Comparison of ENCODE assay signal across 8 cellular contexts in genomic region chr19:54207908-54208783, GRCh38. TPM values are rescaled to one million over a fixed set of nuclear protein-coding genes. Genes with fewer than 3 reads are reported as not detected.
DNase-seq lines count a peak whose midpoint lies in the region; ATAC-seq and TF ChIP-seq lines count a peak whose summit lies in the region.

No MANE protein-coding gene starts in this region.

- H3K9ac ChIP-seq in SK-N-MC (ENCODE audit: insufficient read length): no peak overlapping the region

- TF ChIP-seq CTCF in lower lobe of right lung (IDR thresholded peaks at IDR 0.05): no peak

- H3K27ac ChIP-seq in SK-N-MC (peak overlapping the region; percentile 68; the same call in 1 of the 2 replicates), lower lobe of right lung (peak overlapping the region; percentile 95)

- H3K36me3 ChIP-seq in SK-N-MC (ENCODE audit: insufficient read depth, low read length): peaks cover 53% of the 10 kb centered on the region
- H3K36me3 ChIP-seq in lower lobe of right lung: peaks cover 51% of the 10 kb centered on the region

- H3K4me1 ChIP-seq in lower lobe of right lung: peaks cover 84% of the 10 kb centered on the region

- peaks cover 64% of the 10 kb centered on the region for H3K4me1 Mint-ChIP-seq in central memory CD8-positive, alpha-beta T cell
- peaks cover 58 to 83% of the 10 kb centered on the region in 2 donors for H3K4me1 Mint-ChIP-seq in stimulated activated naive B cell treated with anti-CD40 and anti-IgM and Interleukin-4, amounts not matched to agents 10 μg/mL and 1 μg/mL and 100 μg/mL, for 72 hours

- peak overlapping the region; percentile 50 for H3K4me3 Mint-ChIP-seq in central memory CD8-positive, alpha-beta T cell
- peak overlapping the region; percentile 68 to 82 for H3K4me3 Mint-ChIP-seq in stimulated activated naive B cell treated with anti-CD40 and anti-IgM and Interleukin-4, amounts not matched to agents 10 μg/mL and 1 μg/mL and 100 μg/mL, for 72 hours

- DNase-seq in SK-N-MC (ENCODE audit: low read depth, low spot score) (no peak), lower lobe of right lung (peak; percentile 88), COLO829 (ENCODE audit: low spot score) (no peak), SW 1271 (lab: John Stamatoyannopoulos, UW) (no peak)
- DNase-seq in central memory CD8-positive, alpha-beta T cell (ENCODE audit: low spot score in 2 of 2): no peak
- DNase-seq in stimulated activated naive B cell treated with anti-CD40 and anti-IgM and Interleukin-4, amounts not matched to agents 10 μg/mL and 1 μg/mL and 100 μg/mL, for 72 hours: peak; percentile 81

- H3K9me3 ChIP-seq in SK-N-MC (ENCODE audit: low read depth, low read length) (no peaks in the 10 kb centered on the region), lower lobe of right lung (no peaks in the 10 kb centered on the region)

- H3K4me3 ChIP-seq in SK-N-MC (no peak overlapping the region), lower lobe of right lung (peak overlapping the region; percentile 37)

- no peaks in the 10 kb centered on the region for H3K27me3 Mint-ChIP-seq in central memory CD8-positive, alpha-beta T cell
- H3K27me3 Mint-ChIP-seq in stimulated activated naive B cell treated with anti-CD40 and anti-IgM and Interleukin-4, amounts not matched to agents 10 μg/mL and 1 μg/mL and 100 μg/mL, for 72 hours: no peaks in the 10 kb centered on the region

- no peaks in the 10 kb centered on the region for H3K27me3 ChIP-seq in lower lobe of right lung (ENCODE audit: low read depth)

- peak; percentile 36 for ATAC-seq in GM18502 (IDR thresholded peaks at IDR 0.05; ENCODE audit: poor library complexity, unreplicated experiment)
- ATAC-seq in HG03025 (IDR thresholded peaks at IDR 0.05; ENCODE audit: low FRiP score, unreplicated experiment): peak; percentile 36
- no peak for ATAC-seq in central memory CD8-positive, alpha-beta T cell (replicated peaks; ENCODE audit: extremely low read depth, poor library complexity, severe bottlenecking)
- peak; percentile 75 to 84 for ATAC-seq in lower lobe of right lung
- ATAC-seq in stimulated activated naive B cell treated with anti-CD40 and anti-IgM and Interleukin-4, amounts not matched to agents 10 μg/mL and 1 μg/mL and 100 μg/mL, for 72 hours (replicated peaks): peak; percentile 73 to 78

- intact Hi-C loops in lower lobe of right lung (cut with DNase I): no loop called here

- peaks cover 55% of the 10 kb centered on the region for H3K36me3 Mint-ChIP-seq in central memory CD8-positive, alpha-beta T cell (ENCODE audit: insufficient read depth)
- H3K36me3 Mint-ChIP-seq in stimulated activated naive B cell treated with anti-CD40 and anti-IgM and Interleukin-4, amounts not matched to agents 10 μg/mL and 1 μg/mL and 100 μg/mL, for 72 hours: peaks cover 74 to 84% of the 10 kb centered on the region in 2 donors

- H3K27ac Mint-ChIP-seq in central memory CD8-positive, alpha-beta T cell (ENCODE audit: low read depth): peak overlapping the region; percentile 79
- peak overlapping the region; percentile 99 for H3K27ac Mint-ChIP-seq in stimulated activated naive B cell treated with anti-CD40 and anti-IgM and Interleukin-4, amounts not matched to agents 10 μg/mL and 1 μg/mL and 100 μg/mL, for 72 hours

- H3K9me3 Mint-ChIP-seq in central memory CD8-positive, alpha-beta T cell: no peaks in the 10 kb centered on the region
- H3K9me3 Mint-ChIP-seq in stimulated activated naive B cell treated with anti-CD40 and anti-IgM and Interleukin-4, amounts not matched to agents 10 μg/mL and 1 μg/mL and 100 μg/mL, for 72 hours: peaks cover 0 to 5% of the 10 kb centered on the region in 2 donors

RNA-seq across cellular contexts. Expression of gene RPS9, which starts 7.5 kb away (rescaled TPM):
- total RNA-seq in lower lobe of right lung: 1,086 TPM

RNA-seq across cellular contexts. Expression of gene LILRB3, which starts 14.7 kb away (rescaled TPM):
- 85.6 TPM for total RNA-seq in lower lobe of right lung

RNA-seq across cellular contexts. Expression of gene TSEN34, which starts 17.0 kb away (rescaled TPM):
- total RNA-seq in lower lobe of right lung: 33.8 TPM

RNA-seq across cellular contexts. Expression of gene MBOAT7, which starts 18.8 kb away (rescaled TPM):
- 65.5 TPM for total RNA-seq in lower lobe of right lung

RNA-seq across cellular contexts. Expression of gene LILRA6, which starts 34.4 kb away (rescaled TPM):
- total RNA-seq in lower lobe of right lung: 36.9 TPM

Comparison
In these comparisons a context has a peak if more than half of its experiments do, and no peak if none do; other contexts are left out.
1. DNase-seq: peak in lower lobe of right lung (single experiment) and stimulated activated naive B cell treated with anti-CD40 and anti-IgM and Interleukin-4, amounts not matched to agents 10 μg/mL and 1 μg/mL and 100 μg/mL, for 72 hours (single experiment); none in SK-N-MC (single experiment), central memory CD8-positive, alpha-beta T cell (0 of 2), COLO829 (single experiment) and SW 1271 (0 of 2).